Comparison of ENCODE assay signal across 19 cellular contexts in the genomic region with DNA sequence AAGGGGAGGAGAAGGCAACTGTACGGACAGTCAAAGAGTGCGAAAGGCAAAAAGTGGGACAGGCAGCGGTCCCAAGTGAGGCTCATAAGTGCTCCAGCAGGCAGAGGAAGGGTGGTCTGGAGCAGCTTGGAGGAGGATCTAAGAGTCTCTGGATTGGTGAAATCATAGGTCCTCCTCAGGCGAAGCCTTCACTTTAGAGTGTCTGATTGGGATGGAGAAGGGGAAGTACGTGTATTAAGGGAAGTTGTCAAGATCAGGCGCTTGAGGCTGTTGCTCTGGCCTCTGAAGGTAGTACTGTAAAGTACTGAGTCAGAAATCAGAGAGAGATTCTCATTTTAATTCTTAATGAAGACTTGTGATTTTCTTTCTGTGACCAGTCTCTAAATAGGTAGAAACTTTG.
A peak's percentile ranks its signal among the peaks of the same experiment; 100 is the strongest.
DNase-seq lines count a peak whose midpoint lies in the region; ATAC-seq, FAIRE-seq and TF ChIP-seq lines count a peak whose summit lies in the region.
"Had no signal": no experiment of that assay in that cellular context is flagged by ENCODE, and none has a peak within 500 bp of the region (broad histone marks: within the 10 kb centered on the region; RNA-seq: fewer than 3 reads in every experiment).

No MANE protein-coding gene starts in this region.

- TF ChIP-seq RAD21 in H1 (IDR thresholded peaks at IDR 0.05 in 1 of 2, conservative IDR thresholded peaks at IDR 0.05 in 1 of 2; ENCODE audit: low read depth in 2 of 2, low read length in 2 of 2), result no peak

- H3K27ac ChIP-seq in H1 (ENCODE audit: low read depth, low read length), result no peak overlapping the region

- H3K18ac ChIP-seq in H1 (ENCODE audit: extremely low read depth, low read length), result no peak overlapping the region

- no peak overlapping the region for H2BK15ac ChIP-seq in H1 (ENCODE audit: low read length)

- no peaks in the 10 kb centered on the region for H3K9me3 ChIP-seq in H1 (ENCODE audit: insufficient read depth in 2 of 2, low read depth in 1 of 2, low read length in 1 of 2)
- H3K9me3 ChIP-seq: Caco-2 had no signal

- H3K4me3 ChIP-seq in NB4 (ENCODE audit: low read depth, low read length) (no peak overlapping the region), H1 (ENCODE audit: extremely low read depth in 1 of 4, insufficient read depth in 2 of 4, low read depth in 3 of 4, low read length in 4 of 4) (no peak overlapping the region)

- no peaks in the 10 kb centered on the region for H3K4me1 ChIP-seq in H1 (replicated peaks in 1 of 4; ENCODE audit: control insufficient read depth in 3 of 4, insufficient read depth in 4 of 4, low read length in 3 of 4)
- H3K4me1 ChIP-seq: Caco-2 had no signal

- no peak overlapping the region for H3K4me2 ChIP-seq in H1 (ENCODE audit: insufficient read depth in 1 of 2, low read depth in 2 of 2, low read length in 2 of 2)

- H2BK20ac ChIP-seq in H1 (ENCODE audit: low read length), result no peak overlapping the region

- H2AK5ac ChIP-seq in H1 (ENCODE audit: low read depth, low read length), result no peak overlapping the region

- H4K5ac ChIP-seq in H1 (ENCODE audit: insufficient read length, low read depth, low read length), result no peak overlapping the region

- DNase-seq in CD1c-positive myeloid dendritic cell (ENCODE audit: extremely low spot score) (peak; percentile 64), NB4 (ENCODE audit: low read depth) (peak; percentile 9), H1 (ENCODE audit: low read depth in 1 of 2, low spot score in 2 of 2) (no peak), pons (ENCODE audit: low spot score) (peak; percentile 54), hypothalamus (lab: John Stamatoyannopoulos, UW) (no peak)
- DNase-seq: Caco-2; CD4-positive, CD25-positive, alpha-beta regulatory T cell; EL; H9; NCI-H1048; NCI-H1436 treated with DMSO at 0.1 percent for 48 hours; NCI-H2081; NCI-H510A; NCI-H774; SHP77 treated with DMSO at 0.1 percent for 48 hours had no signal

- TF ChIP-seq EP300 in H1 (IDR thresholded peaks at IDR 0.05; ENCODE audit: borderline replicate concordance in 1 of 2, low read depth in 2 of 2, low read length in 2 of 2), result no peak

- no peak for FAIRE-seq in H1 (lab: Jason Lieb, UNC)
- FAIRE-seq: GM19239, RCC 7860 had no signal

- H3K27me3 ChIP-seq in H1 (replicated peaks in 1 of 4; ENCODE audit: control insufficient read depth in 3 of 4, extremely low read depth in 1 of 4, insufficient read depth in 3 of 4, low read length in 3 of 4), result no peaks in the 10 kb centered on the region

- TF ChIP-seq POLR2A in NB4 (IDR thresholded peaks at IDR 0.05; ENCODE audit: extremely low read depth, insufficient read length) (no peak), H1 (IDR thresholded peaks at IDR 0.05; ENCODE audit: control extremely low read depth in 1 of 2, low read depth in 2 of 2, low read length in 2 of 2) (no peak)

- no peak overlapping the region for H3K9ac ChIP-seq in H1 (replicated peaks in 1 of 4; ENCODE audit: extremely low read depth in 1 of 4, low read depth in 3 of 4, low read length in 3 of 4)

- H3K56ac ChIP-seq in H1 (replicated peaks; ENCODE audit: insufficient read length, low read depth, low read length), result no peak overlapping the region

- no peak overlapping the region for H3K4ac ChIP-seq in H1 (replicated peaks; ENCODE audit: insufficient read length, low read depth, low read length)

- no peak overlapping the region for H4K91ac ChIP-seq in H1 (replicated peaks; ENCODE audit: insufficient read length, low read length)

- no peak overlapping the region for H2BK120ac ChIP-seq in H1 (replicated peaks; ENCODE audit: low read depth, low read length)

- H4K20me1 ChIP-seq in H1 (replicated peaks in 1 of 2; ENCODE audit: control insufficient read depth in 1 of 2, insufficient read depth in 2 of 2, low read length in 2 of 2), result no peaks in the 10 kb centered on the region

- 92% methylated on average over 6 of the region's 6 CpGs; no CpG with 5 or more reads in 1 of the 2 experiments for WGBS in H1 (ENCODE audit: extremely low coverage in 1 of 2, insufficient coverage in 1 of 2, insufficient read length in 1 of 2, insufficient replicate concordance in 2 of 2, low coverage in 1 of 2, low lambda C conversion rate in 2 of 2, missing lambda C conversion rate in 1 of 2), 2 experiments

- no peaks in the 10 kb centered on the region for H3K23me2 ChIP-seq in H1 (ENCODE audit: low read depth, low read length)

- H3K79me1 ChIP-seq in H1 (ENCODE audit: low read depth, low read length), result no peaks in the 10 kb centered on the region

- no peak overlapping the region for H3K14ac ChIP-seq in H1 (ENCODE audit: insufficient read length)

- H4K8ac ChIP-seq in H1 (ENCODE audit: extremely low read depth, insufficient read depth, low read length), result no peak overlapping the region

- no peaks in the 10 kb centered on the region for H3K79me2 ChIP-seq in H1 (ENCODE audit: control insufficient read depth in 1 of 2, insufficient read depth in 2 of 2, low read length in 2 of 2)

- 0 out of 2 replicates have a peak overlapping the region, but pooled peaks have one; percentile 32 for H2BK5ac ChIP-seq in H1 (ENCODE audit: low read depth, low read length)

- H2AFZ ChIP-seq in H1 (ENCODE audit: low read length), result no peak overlapping the region

- H2BK12ac ChIP-seq in H1 (ENCODE audit: low read depth, low read length), result no peak overlapping the region

- TF ChIP-seq CTCF in NB4 (IDR thresholded peaks at IDR 0.05; ENCODE audit: low read depth, low read length), result no peak
- no peak for TF ChIP-seq CTCF in H1 (IDR thresholded peaks at IDR 0.05; ENCODE audit: control extremely low read depth in 1 of 3, insufficient read depth in 1 of 3, low read depth in 1 of 3, low read length in 3 of 3)

- no peak overlapping the region for H3K23ac ChIP-seq in H1 (ENCODE audit: insufficient read length)

- H3K36me3 ChIP-seq in H1 (ENCODE audit: control insufficient read depth in 2 of 4, insufficient read depth in 4 of 4, low read length in 3 of 4), result no peaks in the 10 kb centered on the region

- POLR2A ChIA-PET in H1 (lab: Charles Lee; ENCODE audit: partially characterized antibody), result no interaction called here

- ATAC-seq in GM19023 (IDR thresholded peaks at IDR 0.05; ENCODE audit: unreplicated experiment) (no peak), HG02970 (IDR thresholded peaks at IDR 0.05; ENCODE audit: low FRiP score, unreplicated experiment) (no peak)

- CTCF ChIA-PET in H1 (lab: Charles Lee; ENCODE audit: partially characterized antibody), result no interaction called here

TF ChIP-seq in H1, 55 proteins besides CTCF, POLR2A, EP300 and RAD21:
- TF ChIP-seq CHD1 (IDR thresholded peaks at IDR 0.05; ENCODE audit: low read depth, low read length), result no peak
- no peak for TF ChIP-seq USF2 (IDR thresholded peaks at IDR 0.05; ENCODE audit: low read length)
- TF ChIP-seq POLR2AphosphoS5 (IDR thresholded peaks at IDR 0.05; ENCODE audit: low read depth, low read length), result no peak
- no peak for TF ChIP-seq SUZ12 (IDR thresholded peaks at IDR 0.05; ENCODE audit: low read length)
- no peak for TF ChIP-seq SRF (IDR thresholded peaks at IDR 0.05; ENCODE audit: low read depth, low read length)
- no peak for TF ChIP-seq SAP30 (IDR thresholded peaks at IDR 0.05; ENCODE audit: insufficient read depth, insufficient replicate concordance, low read length)
- TF ChIP-seq HDAC6 (IDR thresholded peaks at IDR 0.05; ENCODE audit: low read depth, low read length), result no peak
- no peak for TF ChIP-seq SP1 (IDR thresholded peaks at IDR 0.05; ENCODE audit: low read depth, low read length)
- no peak for TF ChIP-seq TAF7 (optimal IDR thresholded peaks at IDR 0.05; ENCODE audit: borderline replicate concordance, low read depth, low read length)
- TF ChIP-seq ZNF274 (IDR thresholded peaks at IDR 0.05; ENCODE audit: borderline replicate concordance, extremely low read depth, low read length), result no peak
- no peak for TF ChIP-seq NRF1 (IDR thresholded peaks at IDR 0.05; ENCODE audit: low read depth, low read length)
- no peak for TF ChIP-seq CREB1 (IDR thresholded peaks at IDR 0.05)
- no peak for TF ChIP-seq KDM4A (IDR thresholded peaks at IDR 0.05; ENCODE audit: low read depth, low read length, severe bottlenecking)
- TF ChIP-seq EZH2 (IDR thresholded peaks at IDR 0.05; ENCODE audit: low read depth, low read length, severe bottlenecking), result no peak

Comparison
In these comparisons a context has a peak if more than half of its experiments do, and no peak if none do; other contexts are left out.
1. DNase-seq: peak in CD1c-positive myeloid dendritic cell (single experiment), NB4 (single experiment) and pons (single experiment); none in H1 (0 of 2) and hypothalamus (0 of 51).